In genomic region chr15:47124430-47125102, GRCh38 we compare ENCODE assay signal across 7 cellular contexts.
"Had no signal": no experiment of that assay in that cellular context is flagged by ENCODE, and none has a peak within 500 bp of the region (broad histone marks: within the 10 kb centered on the region; RNA-seq: fewer than 3 reads in every experiment).

No MANE protein-coding gene starts in this region.

- H3K4me3 ChIP-seq: GM23248, HAP-1 had no signal

- H3K9me3 ChIP-seq: HAP-1 had no signal

- H3K4me1 ChIP-seq: HAP-1 had no signal

- H3K36me3 ChIP-seq: HAP-1 had no signal

- ATAC-seq: HCT116 had no signal

- DNase-seq: GM23248, GOT3, H7, HFFc6 had no signal

- H3K27ac ChIP-seq: GM23248 had no signal

- FAIRE-seq: HTR-8/SVneo had no signal

- H2AFZ ChIP-seq: GM23248 had no signal

- H3K9ac ChIP-seq: GM23248 had no signal
